ENCODE assay signal across 8 cellular contexts in genomic region chr7:74650055-74650454, GRCh38. TPM values are rescaled to one million over a fixed set of nuclear protein-coding genes. Genes with fewer than 3 reads are reported as not detected.
A peak's percentile ranks its signal among the peaks of the same experiment; 100 is the strongest.
DNase-seq lines count a peak whose midpoint lies in the region; ATAC-seq and TF ChIP-seq lines count a peak whose summit lies in the region.
"Not testable (repeated sequence)": the region's sequence is repeated elsewhere in the genome, so short reads cannot be mapped to it uniquely, and the experiment has no call there.

No MANE protein-coding gene starts in this region.

- not testable (repeated sequence) for H3K27me3 Mint-ChIP-seq in activated T-cell treated with anti-CD3 and anti-CD28 coated beads, Interleukin-2, amount 50 U/mL, for 24 hours

- not testable (repeated sequence) for H3K4me1 ChIP-seq in SJCRH30; mucosa of stomach (ENCODE audit: control insufficient read depth, insufficient read depth, low read length)

- ATAC-seq in GM21423 (IDR thresholded peaks at IDR 0.05; ENCODE audit: unreplicated experiment), result peak; percentile 87
- peak; percentile 66 for ATAC-seq in HG03378 (IDR thresholded peaks at IDR 0.05; ENCODE audit: unreplicated experiment)

- peak; percentile 67 for DNase-seq in EH (ENCODE audit: low read depth)
- DNase-seq in SJCRH30, result peak in 1 of 2 experiments; percentile 42
- DNase-seq in activated T-cell treated with anti-CD3 and anti-CD28 coated beads, Interleukin-2, amount 50 U/mL, for 24 hours, result peak; percentile 83
- peak; percentile 88 for DNase-seq in erythroblast (lab: John Stamatoyannopoulos, UW)
- DNase-seq in stimulated activated CD8-positive, alpha-beta memory T cell treated with anti-CD3 and anti-CD28 coated beads, Interleukin-4, amount 100 ng/mL, for 24 hours (ENCODE audit: low read depth), result peak; percentile 79

- peak overlapping the region; percentile 78 for H3K4me3 Mint-ChIP-seq in activated T-cell treated with anti-CD3 and anti-CD28 coated beads, Interleukin-2, amount 50 U/mL, for 24 hours

- peak; percentile 38 for TF ChIP-seq POLR2A in erythroblast (IDR thresholded peaks at IDR 0.05; ENCODE audit: low read length)

- H3K27ac Mint-ChIP-seq in activated T-cell treated with anti-CD3 and anti-CD28 coated beads, Interleukin-2, amount 50 U/mL, for 24 hours, result peak overlapping the region; percentile 90

- not testable (repeated sequence) for H3K27ac ChIP-seq in SJCRH30

- H3K36me3 ChIP-seq in SJCRH30; mucosa of stomach (ENCODE audit: control insufficient read depth, insufficient read depth, low read length): not testable (repeated sequence)

- H3K9ac ChIP-seq in mucosa of stomach (ENCODE audit: low read length), result peak overlapping the region; percentile 28

- peak overlapping the region; percentile 47 for H3K4me3 ChIP-seq in SJCRH30
- H3K4me3 ChIP-seq in mucosa of stomach (ENCODE audit: low read length), result not testable (repeated sequence)

- H3K4me1 Mint-ChIP-seq in activated T-cell treated with anti-CD3 and anti-CD28 coated beads, Interleukin-2, amount 50 U/mL, for 24 hours (ENCODE audit: low read depth), result peaks cover 40% of the 10 kb centered on the region

- not testable (repeated sequence) for H3K9me3 Mint-ChIP-seq in activated T-cell treated with anti-CD3 and anti-CD28 coated beads, Interleukin-2, amount 50 U/mL, for 24 hours

- not testable (repeated sequence) for H3K9me3 ChIP-seq in SJCRH30 (replicated peaks); mucosa of stomach (ENCODE audit: control insufficient read depth, low read length)

- not testable (repeated sequence) for H3K36me3 Mint-ChIP-seq in activated T-cell treated with anti-CD3 and anti-CD28 coated beads, Interleukin-2, amount 50 U/mL, for 24 hours (ENCODE audit: low read depth)

- H3K27me3 ChIP-seq in SJCRH30; mucosa of stomach (ENCODE audit: control insufficient read depth, insufficient read depth, low read length): not testable (repeated sequence)

RNA-seq across cellular contexts. Expression of gene GTF2I, which starts 7.5 kb away (rescaled TPM):
- total RNA-seq in SJCRH30 (2014; rRNA removed; shearing (Covaris generic)), result 161 and 181 TPM in 2 replicates
